ENCODE assay signal across 8 cellular contexts in genomic region chr5:142866563-142867275, GRCh38.
A peak's percentile ranks its signal among the peaks of the same experiment; 100 is the strongest.
DNase-seq lines count a peak whose midpoint lies in the region; ATAC-seq and TF ChIP-seq lines count a peak whose summit lies in the region.

No MANE protein-coding gene starts in this region.

- peak; percentile 76 for TF ChIP-seq CTCF in Calu3 (IDR thresholded peaks at IDR 0.05; ENCODE audit: unreplicated experiment)
- TF ChIP-seq CTCF in OCI-LY3 (IDR thresholded peaks at IDR 0.05; ENCODE audit: low read depth, low read length), result peak; percentile 70
- peak; percentile 73 for TF ChIP-seq CTCF in cardiac muscle cell (IDR thresholded peaks at IDR 0.05; ENCODE audit: low read depth, low read length)

- CTCF ChIA-PET in Calu3 (lab: Charles Lee), result interaction anchor here (0.6 to 2.6 kb wide), 27 partner anchors 9 to 1051 kb away, joined by 3 to 61 read pairs (median 5); partner anchors contain the start of gene ARHGAP26

- no peak overlapping the region for H2AFZ ChIP-seq in OCI-LY3 (ENCODE audit: low read depth, low read length)

- H3K27me3 Mint-ChIP-seq in Calu3 (ENCODE audit: unreplicated experiment), result no peaks in the 10 kb centered on the region

- no TSS peak for BruUV-seq in Calu3 (replicated peaks; lab: Mats Ljungman, UMichigan)

- H3K79me2 ChIP-seq in OCI-LY3 (ENCODE audit: low read length), result no peaks in the 10 kb centered on the region

- H3K27ac ChIP-seq in OCI-LY3 (ENCODE audit: low read length) (no peak overlapping the region), cardiac muscle cell (no peak overlapping the region)

- H3K27ac Mint-ChIP-seq in Calu3 (ENCODE audit: unreplicated experiment), result peak overlapping the region; percentile 74

- H3K4me2 ChIP-seq in OCI-LY3 (ENCODE audit: low read length), result peak overlapping the region; percentile 33

- H3K9ac ChIP-seq in OCI-LY3 (ENCODE audit: low read length), result no peak overlapping the region

- H3K4me1 Mint-ChIP-seq in Calu3 (ENCODE audit: low read depth, unreplicated experiment), result peaks cover 93% of the 10 kb centered on the region

- peak overlapping the region; percentile 27 for H3K4me3 Mint-ChIP-seq in Calu3 (ENCODE audit: low read depth, unreplicated experiment)

- ATAC-seq in HG03469 (IDR thresholded peaks at IDR 0.05; ENCODE audit: unreplicated experiment) (peak; percentile 44), HG02852 (IDR thresholded peaks at IDR 0.05; ENCODE audit: unreplicated experiment) (no peak)

- no peak overlapping the region for H3K4me3 ChIP-seq in OCI-LY3 (ENCODE audit: low read length)
- no peak overlapping the region for H3K4me3 ChIP-seq in cardiac muscle cell

- peaks cover 38% of the 10 kb centered on the region for H3K36me3 Mint-ChIP-seq in Calu3 (ENCODE audit: insufficient read depth, unreplicated experiment)

- H3K9me3 ChIP-seq in OCI-LY3 (ENCODE audit: insufficient read depth, low read length) (no peaks in the 10 kb centered on the region), cardiac muscle cell (ENCODE audit: low read depth) (no peaks in the 10 kb centered on the region)

- intact Hi-C loops in Calu3 (cut with micrococcal nuclease; ENCODE audit: unreplicated experiment), result loop anchor here (2.0 kb wide), 1 partner anchor 96 kb away; the partner anchor contains the start of gene ARHGAP26

- H4K20me1 ChIP-seq in OCI-LY3 (ENCODE audit: insufficient read depth, low read length), result no peaks in the 10 kb centered on the region

- H3K27me3 ChIP-seq in OCI-LY3 (ENCODE audit: low read depth, low read length), result no peaks in the 10 kb centered on the region
- H3K27me3 ChIP-seq in cardiac muscle cell, result no peaks in the 10 kb centered on the region

- no peaks in the 10 kb centered on the region for H3K9me3 Mint-ChIP-seq in Calu3 (ENCODE audit: low read depth, unreplicated experiment)

- H3K4me1 ChIP-seq in OCI-LY3 (ENCODE audit: low read length), result no peaks in the 10 kb centered on the region
- H3K4me1 ChIP-seq in cardiac muscle cell (ENCODE audit: low read depth), result peaks cover 23% of the 10 kb centered on the region

- no peaks in the 10 kb centered on the region for H3K36me3 ChIP-seq in OCI-LY3 (replicated peaks; ENCODE audit: low read depth, low read length)
- H3K36me3 ChIP-seq in cardiac muscle cell, result no peaks in the 10 kb centered on the region

- DNase-seq in Calu3 (peak; percentile 66), GM19240 (ENCODE audit: insufficient read length, low spot score) (peak; percentile 57), cardiac muscle cell (ENCODE audit: low read depth in 1 of 2, low spot score in 1 of 2) (peak; percentile 72 to 78), retina (peak; percentile 69)
- peak; percentile 6 for DNase-seq in activated T-helper 9 cell treated with anti-CD3 and anti-CD28 coated beads, Interleukin-2, amount 50 U/mL, for 16 hours (ENCODE audit: low read depth)

Comparison
In these comparisons a context has a peak if more than half of its experiments do, and no peak if none do; other contexts are left out.
1. DNase-seq: peak in every context shown above with its lines; median percentile 75 in cardiac muscle cell; 69 in retina; 66 in Calu3; 57 in GM19240; 6 in activated T-helper 9 cell treated with anti-CD3 and anti-CD28 coated beads, Interleukin-2, amount 50 U/mL, for 16 hours.